Comparison of ENCODE assay signal across 11 cellular contexts in genomic region chr1:168893359-168893791, GRCh38.
DNase-seq lines count a peak whose midpoint lies in the region; ATAC-seq and TF ChIP-seq lines count a peak whose summit lies in the region.
"Had no signal": no experiment of that assay in that cellular context is flagged by ENCODE, and none has a peak within 500 bp of the region (broad histone marks: within the 10 kb centered on the region; RNA-seq: fewer than 3 reads in every experiment).

No MANE protein-coding gene starts in this region.

- intact Hi-C loops in MCF 10A (cut with micrococcal nuclease) = no loop called here
- intact Hi-C loops in breast epithelium (cut with DNase I; ENCODE audit: low total_unique reads) = no loop called here

- BruUV-seq in MCF 10A (replicated peaks; lab: Mats Ljungman, UMichigan) = no TSS peak

- POLR2A ChIA-PET in MCF 10A (lab: Yijun Ruan, JAX) = interaction anchor here (0.8 to 1.5 kb wide), 3 partner anchors 13 to 28 kb away, joined by 3 to 4 read pairs (median 4); no protein-coding TSS in a partner anchor

- H3K36me3 ChIP-seq in breast epithelium = no peaks in the 10 kb centered on the region
- H3K36me3 ChIP-seq: neutrophil, tibial nerve had no signal

- H3K4me3 Mint-ChIP-seq in MCF 10A (ENCODE audit: unreplicated experiment) = no peak overlapping the region
- H3K4me3 Mint-ChIP-seq: activated naive CD4-positive, alpha-beta T cell treated with anti-CD3 and anti-CD28 coated beads, Interleukin-2, amount 50 U/mL, for 24 hours had no signal

- H3K4me1 ChIP-seq in breast epithelium = no peaks in the 10 kb centered on the region
- H3K4me1 ChIP-seq: tibial nerve had no signal

- H3K4me1 Mint-ChIP-seq in MCF 10A (ENCODE audit: insufficient read depth, unreplicated experiment) = peaks cover 10% of the 10 kb centered on the region
- H3K4me1 Mint-ChIP-seq: activated naive CD4-positive, alpha-beta T cell treated with anti-CD3 and anti-CD28 coated beads, Interleukin-2, amount 50 U/mL, for 24 hours had no signal

- TF ChIP-seq CTCF in MCF 10A (IDR thresholded peaks at IDR 0.05; ENCODE audit: unreplicated experiment) (no peak), breast epithelium (IDR thresholded peaks at IDR 0.05) (no peak), fibroblast of mammary gland (conservative IDR thresholded peaks at IDR 0.05; ENCODE audit: control insufficient read depth, insufficient read depth, low read depth, low read length) (no peak)

- H3K27ac Mint-ChIP-seq in MCF 10A (ENCODE audit: low read depth, unreplicated experiment) = peak overlapping the region; percentile 2
- H3K27ac Mint-ChIP-seq: activated naive CD4-positive, alpha-beta T cell treated with anti-CD3 and anti-CD28 coated beads, Interleukin-2, amount 50 U/mL, for 24 hours had no signal

- TF ChIP-seq POLR2A in breast epithelium (IDR thresholded peaks at IDR 0.05) = no peak

- H3K36me3 Mint-ChIP-seq in MCF 10A (ENCODE audit: insufficient read depth, unreplicated experiment) = no peaks in the 10 kb centered on the region
- H3K36me3 Mint-ChIP-seq: activated naive CD4-positive, alpha-beta T cell treated with anti-CD3 and anti-CD28 coated beads, Interleukin-2, amount 50 U/mL, for 24 hours had no signal

- H3K27me3 Mint-ChIP-seq in MCF 10A (ENCODE audit: insufficient read depth, unreplicated experiment) = no peaks in the 10 kb centered on the region

- H3K9me3 ChIP-seq in breast epithelium = peaks cover 0 to 3% of the 10 kb centered on the region in 2 donors
- H3K9me3 ChIP-seq: neutrophil had no signal

- DNase-seq in MCF 10A (ENCODE audit: unreplicated experiment) (peak; percentile 35), breast epithelium (ENCODE audit: low spot score in 2 of 2) (no peak), fibroblast of mammary gland (ENCODE audit: low read depth) (peak; percentile 91), occipital lobe (lab: John Stamatoyannopoulos, UW) (peak; percentile 57), NCI-H2171 (lab: John Stamatoyannopoulos, UW) (no peak), NCI-H1417 treated with DMSO at 0.1 percent for 48 hours (lab: John Stamatoyannopoulos, UW) (no peak)

- CTCF ChIA-PET in MCF 10A (lab: Yijun Ruan, JAX) = interaction anchor here (0.9 to 1.9 kb wide), 5 partner anchors 12 to 290 kb away, joined by 3 to 8 read pairs (median 4); no protein-coding TSS in a partner anchor

- H3K27me3 ChIP-seq in breast epithelium = no peaks in the 10 kb centered on the region
- H3K27me3 ChIP-seq: neutrophil, tibial nerve had no signal

- H3K27ac ChIP-seq in breast epithelium = peak overlapping the region in 1 of 2 donors; percentile 44
- H3K27ac ChIP-seq: neutrophil had no signal

- ATAC-seq in HG03354 (IDR thresholded peaks at IDR 0.05; ENCODE audit: poor library complexity, severe bottlenecking, unreplicated experiment) = no peak
- ATAC-seq in HG03139 (IDR thresholded peaks at IDR 0.05; ENCODE audit: unreplicated experiment) = no peak

- H3K9me3 Mint-ChIP-seq in MCF 10A (ENCODE audit: unreplicated experiment) = no peaks in the 10 kb centered on the region
- H3K9me3 Mint-ChIP-seq: activated naive CD4-positive, alpha-beta T cell treated with anti-CD3 and anti-CD28 coated beads, Interleukin-2, amount 50 U/mL, for 24 hours had no signal

- H3K4me3 ChIP-seq in breast epithelium = no peak overlapping the region
- no peak overlapping the region for H3K4me3 ChIP-seq in fibroblast of mammary gland (ENCODE audit: control insufficient read depth, low read depth, low read length)
- H3K4me3 ChIP-seq: tibial nerve had no signal

Comparison
In these comparisons a context has a peak if more than half of its experiments do, and no peak if none do; other contexts are left out.
1. DNase-seq: peak in MCF 10A (single experiment), fibroblast of mammary gland (single experiment) and occipital lobe (single experiment); none in breast epithelium (0 of 2), NCI-H2171 (single experiment) and NCI-H1417 treated with DMSO at 0.1 percent for 48 hours (single experiment).